ENCODE assay signal across 17 cellular contexts in the genomic region with DNA sequence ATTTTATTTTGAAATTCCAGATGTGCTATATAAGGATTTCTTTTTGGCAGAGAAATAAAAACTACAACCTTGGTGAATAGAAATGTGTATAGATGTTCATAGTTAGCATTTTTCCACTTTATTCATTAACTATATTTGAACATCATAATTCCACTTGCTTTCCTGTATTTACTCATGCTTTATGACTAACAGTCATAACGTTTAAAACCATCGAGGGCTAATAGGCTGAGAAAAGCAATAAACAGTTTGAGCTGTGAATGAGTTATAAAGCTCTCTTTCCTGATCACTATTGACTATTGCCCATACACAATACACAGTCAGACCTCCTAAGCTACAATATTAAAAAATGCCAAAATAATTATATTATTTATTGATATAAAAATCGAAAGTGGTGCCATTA.
"Had no signal": no experiment of that assay in that cellular context is flagged by ENCODE, and none has a peak within 500 bp of the region (broad histone marks: within the 10 kb centered on the region; RNA-seq: fewer than 3 reads in every experiment).

No MANE protein-coding gene starts in this region.

- H3K27ac ChIP-seq: epithelial cell of prostate, esophagus muscularis mucosa, gastrocnemius medialis, heart right ventricle, neutrophil, stomach, thoracic aorta had no signal

- H3K4me3 ChIP-seq: esophagus muscularis mucosa, gastrocnemius medialis, heart right ventricle, stomach, thoracic aorta had no signal

- H3K4me1 ChIP-seq: esophagus muscularis mucosa, gastrocnemius medialis, heart right ventricle, stomach had no signal

- DNase-seq: effector memory CD8-positive, alpha-beta T cell; gastrocnemius medialis; heart right ventricle; hypothalamus; mammary epithelial cell; naive thymus-derived CD8-positive, alpha-beta T cell; right cardiac atrium; small intestine; stimulated activated CD4-positive, alpha-beta T cell treated with anti-CD3 and anti-CD28 coated beads, Interleukin-12 subunit alpha, Interleukin-12 subunit beta, amount 100 ng/mL, for 4 hours; stimulated activated naive CD4-positive, alpha-beta T cell; stomach; substantia nigra; trophoblast cell had no signal

- H3K27me3 ChIP-seq: esophagus muscularis mucosa, gastrocnemius medialis, heart right ventricle, neutrophil, stomach had no signal

- H3K9me3 ChIP-seq: esophagus muscularis mucosa, gastrocnemius medialis, heart right ventricle, neutrophil, stomach, thoracic aorta had no signal

- H3K36me3 ChIP-seq: esophagus muscularis mucosa, gastrocnemius medialis, heart right ventricle, neutrophil, stomach, thoracic aorta had no signal

- ATAC-seq: effector memory CD8-positive, alpha-beta T cell; gastrocnemius medialis; heart right ventricle; naive thymus-derived CD8-positive, alpha-beta T cell; right cardiac atrium had no signal
